1 cellular context compared by ENCODE assay signal in the genomic region with DNA sequence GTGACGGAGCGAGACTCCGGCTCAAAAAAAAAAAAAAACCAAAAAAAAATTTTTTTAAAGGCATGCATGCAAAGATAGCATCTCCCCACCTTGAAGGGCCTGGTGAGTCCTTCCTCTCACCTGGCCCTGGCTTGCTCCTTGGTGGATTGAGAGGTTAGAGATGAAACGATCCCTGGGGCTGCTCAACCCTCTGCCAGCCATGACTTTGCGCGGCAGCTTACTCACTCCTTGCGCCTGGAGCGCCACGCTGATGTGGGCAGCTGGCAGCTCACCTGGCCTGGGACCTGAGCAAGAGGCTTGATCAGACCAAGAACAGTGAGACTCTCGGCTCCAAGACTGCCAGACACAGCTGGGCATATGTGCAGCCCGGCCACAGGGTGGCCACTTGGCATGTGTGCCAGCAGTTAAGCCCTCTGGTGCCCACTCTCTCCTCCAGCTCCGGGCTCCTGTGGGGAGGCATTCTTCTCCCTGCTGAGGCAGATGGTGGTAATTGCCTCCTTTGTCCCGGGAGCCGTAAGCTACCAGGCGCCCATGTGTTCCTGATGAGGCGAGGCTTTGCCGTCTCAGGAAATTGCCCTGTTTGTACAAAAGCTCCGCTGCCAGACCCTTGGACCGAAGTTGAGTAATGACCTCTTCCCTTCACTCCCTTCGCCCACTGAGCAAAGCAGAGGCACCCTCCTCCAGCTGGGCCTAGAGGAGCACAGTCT.
TF ChIP-seq lines count a peak whose summit lies in the region.

No MANE protein-coding gene starts in this region.

TF ChIP-seq in HepG2, 621 proteins besides CTCF, POLR2A, EP300 and RAD21 (continued from another document and continues in another):
- no peak for TF ChIP-seq GMEB2 (CRISPR knock-in tag; IDR thresholded peaks at IDR 0.05; ENCODE audit: low read depth)
- TF ChIP-seq CENPT (CRISPR knock-in tag; IDR thresholded peaks at IDR 0.05; ENCODE audit: low read depth): no peak
- no peak for TF ChIP-seq PRDM4 (CRISPR knock-in tag; IDR thresholded peaks at IDR 0.05; ENCODE audit: borderline replicate concordance)
- TF ChIP-seq SRY (CRISPR knock-in tag; IDR thresholded peaks at IDR 0.05): no peak
- TF ChIP-seq SIX4 (CRISPR knock-in tag; IDR thresholded peaks at IDR 0.05): no peak
- no peak for TF ChIP-seq ZBTB49 (CRISPR knock-in tag; IDR thresholded peaks at IDR 0.05; ENCODE audit: borderline replicate concordance)
- TF ChIP-seq ZNF83 (CRISPR knock-in tag; IDR thresholded peaks at IDR 0.05; ENCODE audit: borderline replicate concordance): no peak; the same call in 1 of the 2 replicates
- 0 out of 2 replicates have a peak, but pooled peaks have one; percentile 10 for TF ChIP-seq MED13 (CRISPR knock-in tag; IDR thresholded peaks at IDR 0.05)
- TF ChIP-seq SETDB1 (CRISPR knock-in tag; IDR thresholded peaks at IDR 0.05; ENCODE audit: borderline replicate concordance): no peak
- 0 out of 2 replicates have a peak, but pooled peaks have one; percentile 22 for TF ChIP-seq ONECUT2 (CRISPR knock-in tag; IDR thresholded peaks at IDR 0.05)
- TF ChIP-seq FOXK1 (CRISPR knock-in tag; IDR thresholded peaks at IDR 0.05; ENCODE audit: borderline replicate concordance, low read depth): no peak
- TF ChIP-seq ZNF44 (CRISPR knock-in tag; IDR thresholded peaks at IDR 0.05): no peak
- TF ChIP-seq ZMYM4 (CRISPR knock-in tag; IDR thresholded peaks at IDR 0.05): 0 out of 2 replicates have a peak, but pooled peaks have one; percentile 24
- TF ChIP-seq LCORL (IDR thresholded peaks at IDR 0.05): no peak
- peak; percentile 62 for TF ChIP-seq LCORL (CRISPR knock-in tag; IDR thresholded peaks at IDR 0.05)
- TF ChIP-seq ZNF205 (CRISPR knock-in tag; IDR thresholded peaks at IDR 0.05): no peak; the same call in 1 of the 2 replicates
- no peak for TF ChIP-seq ZNF772 (CRISPR knock-in tag; IDR thresholded peaks at IDR 0.05)
- TF ChIP-seq RARG (CRISPR knock-in tag; IDR thresholded peaks at IDR 0.05; ENCODE audit: low read depth): no peak
- no peak for TF ChIP-seq ZNF326 (CRISPR knock-in tag; IDR thresholded peaks at IDR 0.05; ENCODE audit: borderline replicate concordance)
- TF ChIP-seq HMGXB4 (CRISPR knock-in tag; IDR thresholded peaks at IDR 0.05; ENCODE audit: borderline replicate concordance in 1 of 2, low read depth in 1 of 2): peak in 1 of 2 experiments; percentile 71; a peak in 1 of 4 replicates
- no peak for TF ChIP-seq SKIL (CRISPR knock-in tag; IDR thresholded peaks at IDR 0.05; ENCODE audit: borderline replicate concordance)
- 0 out of 2 replicates have a peak, but pooled peaks have one; percentile 56 for TF ChIP-seq ZNF33B (CRISPR knock-in tag; IDR thresholded peaks at IDR 0.05)
- TF ChIP-seq, protein P1, sequence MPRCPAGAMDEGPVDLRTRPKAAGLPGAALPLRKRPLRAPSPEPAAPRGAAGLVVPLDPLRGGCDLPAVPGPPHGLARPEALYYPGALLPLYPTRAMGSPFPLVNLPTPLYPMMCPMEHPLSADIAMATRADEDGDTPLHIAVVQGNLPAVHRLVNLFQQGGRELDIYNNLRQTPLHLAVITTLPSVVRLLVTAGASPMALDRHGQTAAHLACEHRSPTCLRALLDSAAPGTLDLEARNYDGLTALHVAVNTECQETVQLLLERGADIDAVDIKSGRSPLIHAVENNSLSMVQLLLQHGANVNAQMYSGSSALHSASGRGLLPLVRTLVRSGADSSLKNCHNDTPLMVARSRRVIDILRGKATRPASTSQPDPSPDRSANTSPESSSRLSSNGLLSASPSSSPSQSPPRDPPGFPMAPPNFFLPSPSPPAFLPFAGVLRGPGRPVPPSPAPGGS (CRISPR knock-in tag; IDR thresholded peaks at IDR 0.05): no peak
- TF ChIP-seq ZNF841 (CRISPR knock-in tag; IDR thresholded peaks at IDR 0.05; ENCODE audit: borderline replicate concordance): no peak
- TF ChIP-seq TBP (CRISPR knock-in tag; IDR thresholded peaks at IDR 0.05): no peak
- peak; percentile 43; the same call in 1 of the 2 replicates for TF ChIP-seq ZNF143 (CRISPR knock-in tag; IDR thresholded peaks at IDR 0.05)
- TF ChIP-seq ZNF615 (CRISPR knock-in tag; IDR thresholded peaks at IDR 0.05; ENCODE audit: borderline replicate concordance): no peak
- TF ChIP-seq KAT2B (IDR thresholded peaks at IDR 0.05; ENCODE audit: borderline replicate concordance, low read depth, low read length): no peak
- no peak for TF ChIP-seq ZNF713 (CRISPR knock-in tag; IDR thresholded peaks at IDR 0.05)
- TF ChIP-seq CAMTA2 (CRISPR knock-in tag; IDR thresholded peaks at IDR 0.05; ENCODE audit: borderline replicate concordance): no peak
- no peak for TF ChIP-seq WIZ (CRISPR knock-in tag; IDR thresholded peaks at IDR 0.05)
- TF ChIP-seq ZNF678 (CRISPR knock-in tag; IDR thresholded peaks at IDR 0.05): no peak
- peak; percentile 79; the same call in 1 of the 2 replicates for TF ChIP-seq MIER3 (CRISPR knock-in tag; IDR thresholded peaks at IDR 0.05; ENCODE audit: borderline replicate concordance)
- TF ChIP-seq, protein P2, sequence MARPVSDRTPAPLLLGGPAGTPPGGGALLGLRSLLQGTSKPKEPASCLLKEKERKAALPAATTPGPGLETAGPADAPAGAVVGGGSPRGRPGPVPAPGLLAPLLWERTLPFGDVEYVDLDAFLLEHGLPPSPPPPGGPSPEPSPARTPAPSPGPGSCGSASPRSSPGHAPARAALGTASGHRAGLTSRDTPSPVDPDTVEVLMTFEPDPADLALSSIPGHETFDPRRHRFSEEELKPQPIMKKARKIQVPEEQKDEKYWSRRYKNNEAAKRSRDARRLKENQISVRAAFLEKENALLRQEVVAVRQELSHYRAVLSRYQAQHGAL (CRISPR knock-in tag; IDR thresholded peaks at IDR 0.05; ENCODE audit: not compliant biosample characterization): peak; percentile 54
- TF ChIP-seq ZFP36L2 (CRISPR knock-in tag; IDR thresholded peaks at IDR 0.05): no peak
- no peak for TF ChIP-seq ZNF138 (CRISPR knock-in tag; IDR thresholded peaks at IDR 0.05; ENCODE audit: low read depth)
- TF ChIP-seq, protein P3, sequence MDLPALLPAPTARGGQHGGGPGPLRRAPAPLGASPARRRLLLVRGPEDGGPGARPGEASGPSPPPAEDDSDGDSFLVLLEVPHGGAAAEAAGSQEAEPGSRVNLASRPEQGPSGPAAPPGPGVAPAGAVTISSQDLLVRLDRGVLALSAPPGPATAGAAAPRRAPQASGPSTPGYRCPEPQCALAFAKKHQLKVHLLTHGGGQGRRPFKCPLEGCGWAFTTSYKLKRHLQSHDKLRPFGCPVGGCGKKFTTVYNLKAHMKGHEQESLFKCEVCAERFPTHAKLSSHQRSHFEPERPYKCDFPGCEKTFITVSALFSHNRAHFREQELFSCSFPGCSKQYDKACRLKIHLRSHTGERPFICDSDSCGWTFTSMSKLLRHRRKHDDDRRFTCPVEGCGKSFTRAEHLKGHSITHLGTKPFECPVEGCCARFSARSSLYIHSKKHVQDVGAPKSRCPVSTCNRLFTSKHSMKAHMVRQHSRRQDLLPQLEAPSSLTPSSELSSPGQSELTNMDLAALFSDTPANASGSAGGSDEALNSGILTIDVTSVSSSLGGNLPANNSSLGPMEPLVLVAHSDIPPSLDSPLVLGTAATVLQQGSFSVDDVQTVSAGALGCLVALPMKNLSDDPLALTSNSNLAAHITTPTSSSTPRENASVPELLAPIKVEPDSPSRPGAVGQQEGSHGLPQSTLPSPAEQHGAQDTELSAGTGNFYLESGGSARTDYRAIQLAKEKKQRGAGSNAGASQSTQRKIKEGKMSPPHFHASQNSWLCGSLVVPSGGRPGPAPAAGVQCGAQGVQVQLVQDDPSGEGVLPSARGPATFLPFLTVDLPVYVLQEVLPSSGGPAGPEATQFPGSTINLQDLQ (CRISPR knock-in tag; IDR thresholded peaks at IDR 0.05): no peak
- TF ChIP-seq, protein P4, sequence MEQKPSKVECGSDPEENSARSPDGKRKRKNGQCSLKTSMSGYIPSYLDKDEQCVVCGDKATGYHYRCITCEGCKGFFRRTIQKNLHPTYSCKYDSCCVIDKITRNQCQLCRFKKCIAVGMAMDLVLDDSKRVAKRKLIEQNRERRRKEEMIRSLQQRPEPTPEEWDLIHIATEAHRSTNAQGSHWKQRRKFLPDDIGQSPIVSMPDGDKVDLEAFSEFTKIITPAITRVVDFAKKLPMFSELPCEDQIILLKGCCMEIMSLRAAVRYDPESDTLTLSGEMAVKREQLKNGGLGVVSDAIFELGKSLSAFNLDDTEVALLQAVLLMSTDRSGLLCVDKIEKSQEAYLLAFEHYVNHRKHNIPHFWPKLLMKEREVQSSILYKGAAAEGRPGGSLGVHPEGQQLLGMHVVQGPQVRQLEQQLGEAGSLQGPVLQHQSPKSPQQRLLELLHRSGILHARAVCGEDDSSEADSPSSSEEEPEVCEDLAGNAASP (CRISPR knock-in tag; IDR thresholded peaks at IDR 0.05; ENCODE audit: borderline replicate concordance): no peak
